8 cellular contexts compared by ENCODE assay signal in genomic region chr2:155815851-155816250, GRCh38.
DNase-seq lines count a peak whose midpoint lies in the region; ATAC-seq and TF ChIP-seq lines count a peak whose summit lies in the region.

No MANE protein-coding gene starts in this region.

- H3K36me3 Mint-ChIP-seq in activated T-cell treated with anti-CD3 and anti-CD28 coated beads, Interleukin-2, amount 50 U/mL, for 4 hours (ENCODE audit: insufficient read depth) = no peaks in the 10 kb centered on the region

- no peak overlapping the region for H3K27ac ChIP-seq in upper lobe of right lung

- DNase-seq in CMK (ENCODE audit: low read depth) (peak; percentile 14), NCI-H748 (lab: John Stamatoyannopoulos, UW; ENCODE audit: unreplicated experiment) (peak; percentile 69), erythroblast (lab: John Stamatoyannopoulos, UW) (peak; percentile 10 to 38), upper lobe of right lung (no peak), occipital lobe (lab: John Stamatoyannopoulos, UW) (no peak)
- DNase-seq in activated T-cell treated with anti-CD3 and anti-CD28 coated beads, Interleukin-2, amount 50 U/mL, for 4 hours = no peak

- H3K36me3 ChIP-seq in upper lobe of right lung = no peaks in the 10 kb centered on the region

- no peak overlapping the region for H3K4me3 ChIP-seq in upper lobe of right lung

- intact Hi-C loops in upper lobe of right lung (cut with DNase I) = no loop called here

- ATAC-seq in GM19025 (IDR thresholded peaks at IDR 0.05; ENCODE audit: low read depth, unreplicated experiment) (peak; percentile 66), HG03060 (IDR thresholded peaks at IDR 0.05; ENCODE audit: low read depth, unreplicated experiment) (peak; percentile 84), upper lobe of right lung (peak; percentile 76)
- ATAC-seq in activated T-cell treated with anti-CD3 and anti-CD28 coated beads, Interleukin-2, amount 50 U/mL, for 4 hours = no peak

- no peaks in the 10 kb centered on the region for H3K4me1 Mint-ChIP-seq in activated T-cell treated with anti-CD3 and anti-CD28 coated beads, Interleukin-2, amount 50 U/mL, for 4 hours (ENCODE audit: low read depth)

- no peaks in the 10 kb centered on the region for H3K9me3 ChIP-seq in upper lobe of right lung

- no peaks in the 10 kb centered on the region for H3K4me1 ChIP-seq in upper lobe of right lung

- H3K9me3 Mint-ChIP-seq in activated T-cell treated with anti-CD3 and anti-CD28 coated beads, Interleukin-2, amount 50 U/mL, for 4 hours = peaks cover 5% of the 10 kb centered on the region

- H3K4me3 Mint-ChIP-seq in activated T-cell treated with anti-CD3 and anti-CD28 coated beads, Interleukin-2, amount 50 U/mL, for 4 hours = no peak overlapping the region

- TF ChIP-seq CTCF in upper lobe of right lung (IDR thresholded peaks at IDR 0.05) = no peak

- no peaks in the 10 kb centered on the region for H3K27me3 Mint-ChIP-seq in activated T-cell treated with anti-CD3 and anti-CD28 coated beads, Interleukin-2, amount 50 U/mL, for 4 hours (ENCODE audit: low read depth)

- no peaks in the 10 kb centered on the region for H3K27me3 ChIP-seq in upper lobe of right lung

- TF ChIP-seq POLR2A in erythroblast (IDR thresholded peaks at IDR 0.05; ENCODE audit: low read length) = no peak

Comparison
In these comparisons a context has a peak if more than half of its experiments do, and no peak if none do; other contexts are left out.
1. DNase-seq: peak in CMK (single experiment), NCI-H748 (single experiment) and erythroblast (2 of 2); none in upper lobe of right lung (single experiment), occipital lobe (single experiment) and activated T-cell treated with anti-CD3 and anti-CD28 coated beads, Interleukin-2, amount 50 U/mL, for 4 hours (single experiment).
2. ATAC-seq: peak in GM19025 (single experiment), HG03060 (single experiment) and upper lobe of right lung (single experiment); none in activated T-cell treated with anti-CD3 and anti-CD28 coated beads, Interleukin-2, amount 50 U/mL, for 4 hours (0 of 2).